In genomic region chr6:13874191-13874549, GRCh38 we compare ENCODE assay signal across 1 cellular context.
TF ChIP-seq lines count a peak whose summit lies in the region.

No MANE protein-coding gene starts in this region.

TF ChIP-seq in HepG2, 621 proteins besides CTCF, POLR2A, EP300 and RAD21 (continued from another document):
- TF ChIP-seq, protein P1, sequence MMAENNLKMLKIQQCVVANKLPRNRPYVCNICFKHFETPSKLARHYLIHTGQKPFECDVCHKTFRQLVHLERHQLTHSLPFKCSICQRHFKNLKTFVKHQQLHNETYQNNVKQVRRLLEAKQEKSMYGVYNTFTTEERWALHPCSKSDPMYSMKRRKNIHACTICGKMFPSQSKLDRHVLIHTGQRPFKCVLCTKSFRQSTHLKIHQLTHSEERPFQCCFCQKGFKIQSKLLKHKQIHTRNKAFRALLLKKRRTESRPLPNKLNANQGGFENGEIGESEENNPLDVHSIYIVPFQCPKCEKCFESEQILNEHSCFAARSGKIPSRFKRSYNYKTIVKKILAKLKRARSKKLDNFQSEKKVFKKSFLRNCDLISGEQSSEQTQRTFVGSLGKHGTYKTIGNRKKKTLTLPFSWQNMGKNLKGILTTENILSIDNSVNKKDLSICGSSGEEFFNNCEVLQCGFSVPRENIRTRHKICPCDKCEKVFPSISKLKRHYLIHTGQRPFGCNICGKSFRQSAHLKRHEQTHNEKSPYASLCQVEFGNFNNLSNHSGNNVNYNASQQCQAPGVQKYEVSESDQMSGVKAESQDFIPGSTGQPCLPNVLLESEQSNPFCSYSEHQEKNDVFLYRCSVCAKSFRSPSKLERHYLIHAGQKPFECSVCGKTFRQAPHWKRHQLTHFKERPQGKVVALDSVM (CRISPR knock-in tag; IDR thresholded peaks at IDR 0.05) = no peak
- TF ChIP-seq, protein P2, sequence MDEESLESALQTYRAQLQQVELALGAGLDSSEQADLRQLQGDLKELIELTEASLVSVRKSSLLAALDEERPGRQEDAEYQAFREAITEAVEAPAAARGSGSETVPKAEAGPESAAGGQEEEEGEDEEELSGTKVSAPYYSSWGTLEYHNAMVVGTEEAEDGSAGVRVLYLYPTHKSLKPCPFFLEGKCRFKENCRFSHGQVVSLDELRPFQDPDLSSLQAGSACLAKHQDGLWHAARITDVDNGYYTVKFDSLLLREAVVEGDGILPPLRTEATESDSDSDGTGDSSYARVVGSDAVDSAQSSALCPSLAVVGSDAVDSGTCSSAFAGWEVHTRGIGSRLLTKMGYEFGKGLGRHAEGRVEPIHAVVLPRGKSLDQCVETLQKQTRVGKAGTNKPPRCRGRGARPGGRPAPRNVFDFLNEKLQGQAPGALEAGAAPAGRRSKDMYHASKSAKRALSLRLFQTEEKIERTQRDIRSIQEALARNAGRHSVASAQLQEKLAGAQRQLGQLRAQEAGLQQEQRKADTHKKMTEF (CRISPR knock-in tag; IDR thresholded peaks at IDR 0.05) = peak; percentile 16; the same call in 1 of the 2 replicates
- TF ChIP-seq ZKSCAN1 (IDR thresholded peaks at IDR 0.05; ENCODE audit: low read length) = no peak
- 0 out of 2 replicates have a peak, but pooled peaks have one; percentile 15 for TF ChIP-seq ZNF101 (CRISPR knock-in tag; IDR thresholded peaks at IDR 0.05; ENCODE audit: borderline replicate concordance, low read depth)
- no peak for TF ChIP-seq FOSL1 (CRISPR knock-in tag; IDR thresholded peaks at IDR 0.05; ENCODE audit: borderline replicate concordance)
- peak; percentile 70; the same call in 1 of the 2 replicates for TF ChIP-seq ZZZ3 (CRISPR knock-in tag; IDR thresholded peaks at IDR 0.05; ENCODE audit: borderline replicate concordance)
- peak; percentile 35; the same call in 1 of the 2 replicates for TF ChIP-seq CEBPG (CRISPR knock-in tag; IDR thresholded peaks at IDR 0.05)
- no peak for TF ChIP-seq KAT8 (CRISPR knock-in tag; IDR thresholded peaks at IDR 0.05)
- no peak for TF ChIP-seq ZNF776 (CRISPR knock-in tag; IDR thresholded peaks at IDR 0.05)
- TF ChIP-seq MATR3 (CRISPR knock-in tag; IDR thresholded peaks at IDR 0.05) = no peak
- 0 out of 2 replicates have a peak, but pooled peaks have one; percentile 19 for TF ChIP-seq SNAPC2 (CRISPR knock-in tag; IDR thresholded peaks at IDR 0.05)
- no peak for TF ChIP-seq HMGA1 (CRISPR knock-in tag; conservative IDR thresholded peaks at IDR 0.05)
- no peak for TF ChIP-seq ZNF788 (CRISPR knock-in tag; IDR thresholded peaks at IDR 0.05; ENCODE audit: borderline replicate concordance)
